12 cellular contexts compared by ENCODE assay signal in genomic region chr13:98267080-98267912, GRCh38.
DNase-seq lines count a peak whose midpoint lies in the region; ATAC-seq, FAIRE-seq and TF ChIP-seq lines count a peak whose summit lies in the region.
"Had no signal": no experiment of that assay in that cellular context is flagged by ENCODE, and none has a peak within 500 bp of the region (broad histone marks: within the 10 kb centered on the region; RNA-seq: fewer than 3 reads in every experiment).

No MANE protein-coding gene starts in this region.

- peak overlapping the region; percentile 15 for H2BK5ac ChIP-seq in mesenchymal stem cell (ENCODE audit: low read depth, low read length, poor library complexity, severe bottlenecking)

- WGBS in mesenchymal stem cell = 85% methylated on average over 17 of the region's 18 CpGs

- TF ChIP-seq CTCF in GM13977 (IDR thresholded peaks at IDR 0.05; ENCODE audit: extremely low read depth, insufficient read depth, missing control alignments) (no peak), bronchial epithelial cell (IDR thresholded peaks at IDR 0.05; ENCODE audit: insufficient read depth, low read length, severe bottlenecking) (no peak), BE2C (IDR thresholded peaks at IDR 0.05; ENCODE audit: low read depth, low read length) (no peak)

- no peaks in the 10 kb centered on the region for H3K27me3 ChIP-seq in bronchial epithelial cell (ENCODE audit: control insufficient read depth, insufficient read depth, low read length)
- H3K27me3 ChIP-seq in mesenchymal stem cell (ENCODE audit: control insufficient read depth in 1 of 2, insufficient read depth in 1 of 2, low read length in 2 of 2) = no peaks in the 10 kb centered on the region
- H3K27me3 ChIP-seq in BE2C = no peaks in the 10 kb centered on the region; the same call in 1 of the 2 replicates

- no peak overlapping the region for H3K4ac ChIP-seq in mesenchymal stem cell (ENCODE audit: low read depth in 1 of 2, low read length in 2 of 2)

- peak overlapping the region; percentile 58 for H2AK5ac ChIP-seq in mesenchymal stem cell (ENCODE audit: low read length, severe bottlenecking)

- intact Hi-C loops in activated naive CD4-positive, alpha-beta T cell treated with anti-CD3 and anti-CD28 coated beads for 36 hours (cut with micrococcal nuclease) = no loop called here

- no peaks in the 10 kb centered on the region for H3K36me3 Mint-ChIP-seq in activated naive CD4-positive, alpha-beta T cell treated with anti-CD3 and anti-CD28 coated beads for 36 hours (ENCODE audit: low read depth)
- H3K36me3 Mint-ChIP-seq: CD8-positive, alpha-beta memory T cell had no signal

- H3K27ac ChIP-seq in mesenchymal stem cell (ENCODE audit: low read length, poor library complexity, severe bottlenecking) = peak overlapping the region; percentile 43

- H3K4me3 Mint-ChIP-seq in activated naive CD4-positive, alpha-beta T cell treated with anti-CD3 and anti-CD28 coated beads for 36 hours = no peak overlapping the region
- H3K4me3 Mint-ChIP-seq: CD8-positive, alpha-beta memory T cell; T-helper 1 cell treated with Interleukin-12 subunit alpha and Interleukin-12 subunit beta and Interleukin-4 antibody, amounts not matched to agents 30 μg/mL and 1 μg/mL, for 36 hours had no signal

- no peak overlapping the region for H2AFZ ChIP-seq in mesenchymal stem cell (ENCODE audit: low read depth, low read length)

- H3K14ac ChIP-seq in mesenchymal stem cell (ENCODE audit: low read length in 2 of 2) = no peak overlapping the region

- no peaks in the 10 kb centered on the region for H3K4me1 Mint-ChIP-seq in activated naive CD4-positive, alpha-beta T cell treated with anti-CD3 and anti-CD28 coated beads for 36 hours (ENCODE audit: low read depth)
- H3K4me1 Mint-ChIP-seq: CD8-positive, alpha-beta memory T cell had no signal

- peaks cover 19% of the 10 kb centered on the region for H3K4me1 ChIP-seq in mesenchymal stem cell (ENCODE audit: control insufficient read depth, insufficient read depth, low read depth, low read length)
- peaks cover 7% of the 10 kb centered on the region for H3K4me1 ChIP-seq in BE2C

- peaks cover 14% of the 10 kb centered on the region for H3K79me1 ChIP-seq in mesenchymal stem cell (replicated peaks; ENCODE audit: low read length, poor library complexity, severe bottlenecking)

- DNase-seq in GM13977 (ENCODE audit: low spot score) (peak; percentile 26), bronchial epithelial cell (ENCODE audit: low read depth) (no peak), mesenchymal stem cell (peak; percentile 74), BE2C (no peak), NCI-H2081 treated with DMSO at 0.1 percent for 48 hours (lab: John Stamatoyannopoulos, UW) (no peak)
- DNase-seq in stimulated activated CD4-positive, alpha-beta T cell treated with anti-CD3 and anti-CD28 coated beads, Interleukin-4, amount 100 ng/mL, for 4 hours = no peak
- DNase-seq in activated naive CD4-positive, alpha-beta T cell treated with anti-CD3 and anti-CD28 coated beads for 36 hours = no peak
- DNase-seq: CD8-positive, alpha-beta memory T cell; NCI-H1417 treated with DMSO at 0.1 percent for 48 hours had no signal

- no peaks in the 10 kb centered on the region for H3K9me3 Mint-ChIP-seq in activated naive CD4-positive, alpha-beta T cell treated with anti-CD3 and anti-CD28 coated beads for 36 hours
- H3K9me3 Mint-ChIP-seq: T-helper 1 cell treated with Interleukin-12 subunit alpha and Interleukin-12 subunit beta and Interleukin-4 antibody, amounts not matched to agents 30 μg/mL and 1 μg/mL, for 36 hours had no signal

- no peaks in the 10 kb centered on the region for H3K27me3 Mint-ChIP-seq in activated naive CD4-positive, alpha-beta T cell treated with anti-CD3 and anti-CD28 coated beads for 36 hours (ENCODE audit: low read depth)
- H3K27me3 Mint-ChIP-seq: CD8-positive, alpha-beta memory T cell had no signal

- H4K91ac ChIP-seq in mesenchymal stem cell (ENCODE audit: low read length) = peak overlapping the region; percentile 79

- in situ Hi-C loops in GM13977 (cut with MboI; ENCODE audit: low pct_unique_long_range_greater_than_20kb, low sequenced_read_pairs, unreplicated experiment) = no loop called here

- no peaks in the 10 kb centered on the region for H3K36me3 ChIP-seq in bronchial epithelial cell (ENCODE audit: control insufficient read depth, insufficient read depth, low read length)
- H3K36me3 ChIP-seq in mesenchymal stem cell (ENCODE audit: control insufficient read depth in 1 of 2, insufficient read depth in 2 of 2, low read depth in 1 of 2, low read length in 2 of 2) = no peaks in the 10 kb centered on the region
- peaks cover 4% of the 10 kb centered on the region for H3K36me3 ChIP-seq in BE2C

- H3K27ac Mint-ChIP-seq in activated naive CD4-positive, alpha-beta T cell treated with anti-CD3 and anti-CD28 coated beads for 36 hours = no peak overlapping the region
- H3K27ac Mint-ChIP-seq: T-helper 1 cell treated with Interleukin-12 subunit alpha and Interleukin-12 subunit beta and Interleukin-4 antibody, amounts not matched to agents 30 μg/mL and 1 μg/mL, for 36 hours had no signal

- H4K8ac ChIP-seq in mesenchymal stem cell (ENCODE audit: low read length) = peak overlapping the region; percentile 81

- peak; percentile 77 for ATAC-seq in HG02852 (IDR thresholded peaks at IDR 0.05; ENCODE audit: unreplicated experiment)

- H3K9me3 ChIP-seq in mesenchymal stem cell (ENCODE audit: control insufficient read depth, low read length) (no peaks in the 10 kb centered on the region), BE2C (no peaks in the 10 kb centered on the region; the same call in 1 of the 2 replicates)

- H2BK15ac ChIP-seq in mesenchymal stem cell (ENCODE audit: low read depth, poor library complexity, severe bottlenecking) = no peak overlapping the region

- H3K9ac ChIP-seq in mesenchymal stem cell (ENCODE audit: low read length) = no peak overlapping the region

- H3K4me3 ChIP-seq in bronchial epithelial cell (ENCODE audit: low read depth, low read length) (no peak overlapping the region), mesenchymal stem cell (ENCODE audit: insufficient read depth in 1 of 2, low read depth in 1 of 2, low read length in 2 of 2) (peak overlapping the region in 1 of 2 experiments; percentile 37), BE2C (ENCODE audit: low read depth, low read length) (no peak overlapping the region)

- peak; percentile 55 for FAIRE-seq in bronchial epithelial cell (lab: Jason Lieb, UNC)
- FAIRE-seq: H54 had no signal

- CTCF ChIA-PET in activated naive CD4-positive, alpha-beta T cell treated with anti-CD3 and anti-CD28 coated beads for 36 hours (lab: Charles Lee) = no interaction called here

- peak overlapping the region in 1 of 2 experiments; percentile 73 for H3K18ac ChIP-seq in mesenchymal stem cell (ENCODE audit: low read depth in 1 of 2, low read length in 2 of 2)

- peak overlapping the region; percentile 17 for H3K4me2 ChIP-seq in mesenchymal stem cell (ENCODE audit: low read length, poor library complexity, severe bottlenecking)

- H2BK12ac ChIP-seq in mesenchymal stem cell (ENCODE audit: low read length in 2 of 2) = no peak overlapping the region

- no peak overlapping the region for H3K23ac ChIP-seq in mesenchymal stem cell (ENCODE audit: low read length in 2 of 2)

- no peak overlapping the region for H2BK120ac ChIP-seq in mesenchymal stem cell (ENCODE audit: low read depth, low read length)

Comparison
In these comparisons a context has a peak if more than half of its experiments do, and no peak if none do; other contexts are left out.
1. DNase-seq: peak in GM13977 (single experiment) and mesenchymal stem cell (single experiment); none in bronchial epithelial cell (single experiment), BE2C (single experiment), stimulated activated CD4-positive, alpha-beta T cell treated with anti-CD3 and anti-CD28 coated beads, Interleukin-4, amount 100 ng/mL, for 4 hours (0 of 2), activated naive CD4-positive, alpha-beta T cell treated with anti-CD3 and anti-CD28 coated beads for 36 hours (single experiment) and NCI-H2081 treated with DMSO at 0.1 percent for 48 hours (single experiment).